Comparison of ENCODE assay signal across 8 cellular contexts in genomic region chr2:176553685-176554106, GRCh38.
A peak's percentile ranks its signal among the peaks of the same experiment; 100 is the strongest.
DNase-seq lines count a peak whose midpoint lies in the region; ATAC-seq, FAIRE-seq and TF ChIP-seq lines count a peak whose summit lies in the region.

No MANE protein-coding gene starts in this region.

- ATAC-seq in stimulated activated naive CD8-positive, alpha-beta T cell treated with anti-CD3 and anti-CD28 coated beads, Interleukin-15, amount 100 ng/mL, for 72 hours, result peak; percentile 78
- no peak for ATAC-seq in GM21576 (IDR thresholded peaks at IDR 0.05; ENCODE audit: unreplicated experiment)

- H3K4me3 Mint-ChIP-seq in activated CD4-positive, alpha-beta memory T cell treated with anti-CD3 and anti-CD28 coated beads, Interleukin-2, amount 10 ng/mL, durations not matched to agents 7 days and 5 days, result peak overlapping the region; percentile 48
- H3K4me3 Mint-ChIP-seq in stimulated activated naive CD8-positive, alpha-beta T cell treated with anti-CD3 and anti-CD28 coated beads, Interleukin-15, amount 100 ng/mL, for 72 hours, result peak overlapping the region; percentile 79 to 93

- CTCF ChIA-PET in activated CD4-positive, alpha-beta memory T cell treated with anti-CD3 and anti-CD28 coated beads, Interleukin-2, amount 10 ng/mL, durations not matched to agents 7 days and 5 days (lab: Charles Lee), result interaction anchor here (0.7 to 2.0 kb wide), 29 partner anchors 7 to 427 kb away, joined by 3 to 18 read pairs (median 6); no protein-coding TSS in a partner anchor

- peaks cover 75% of the 10 kb centered on the region for H3K27me3 ChIP-seq in mononuclear cell (ENCODE audit: insufficient read depth, low read length)

- peaks cover 12% of the 10 kb centered on the region for H3K4me1 Mint-ChIP-seq in activated CD4-positive, alpha-beta memory T cell treated with anti-CD3 and anti-CD28 coated beads, Interleukin-2, amount 10 ng/mL, durations not matched to agents 7 days and 5 days
- peaks cover 13% of the 10 kb centered on the region for H3K4me1 Mint-ChIP-seq in stimulated activated naive CD8-positive, alpha-beta T cell treated with anti-CD3 and anti-CD28 coated beads, Interleukin-15, amount 100 ng/mL, for 72 hours

- H3K36me3 Mint-ChIP-seq in activated CD4-positive, alpha-beta memory T cell treated with anti-CD3 and anti-CD28 coated beads, Interleukin-2, amount 10 ng/mL, durations not matched to agents 7 days and 5 days (ENCODE audit: low read depth), result no peaks in the 10 kb centered on the region

- POLR2A ChIA-PET in activated CD4-positive, alpha-beta memory T cell treated with anti-CD3 and anti-CD28 coated beads, Interleukin-2, amount 10 ng/mL, durations not matched to agents 7 days and 5 days (lab: Charles Lee), result interaction anchor here (1.1 kb wide), 1 partner anchor 9 kb away, joined by 3 read pairs; no protein-coding TSS in a partner anchor

- no peaks in the 10 kb centered on the region for H3K9me3 ChIP-seq in mononuclear cell (ENCODE audit: low read depth, low read length)

- DNase-seq in GM20000 (ENCODE audit: low spot score) (peak; percentile 16), NCI-H2196 treated with DMSO at 0.1 percent for 48 hours (lab: John Stamatoyannopoulos, UW; ENCODE audit: unreplicated experiment) (peak; percentile 68), epithelial cell of prostate (ENCODE audit: low read depth, low spot score) (no peak), D721Med (ENCODE audit: insufficient read length, low spot score) (no peak)
- DNase-seq in activated CD4-positive, alpha-beta memory T cell treated with anti-CD3 and anti-CD28 coated beads, Interleukin-2, amount 10 ng/mL, durations not matched to agents 7 days and 5 days, result peak; percentile 19
- peak; percentile 20 to 24 for DNase-seq in stimulated activated naive CD8-positive, alpha-beta T cell treated with anti-CD3 and anti-CD28 coated beads, Interleukin-15, amount 100 ng/mL, for 72 hours

- TF ChIP-seq CTCF in GM20000 (IDR thresholded peaks at IDR 0.05; ENCODE audit: extremely low read depth, missing control alignments), result no peak
- no peak for TF ChIP-seq CTCF in D721Med (IDR thresholded peaks at IDR 0.05; ENCODE audit: insufficient read depth, missing control alignments)

- peaks cover 10% of the 10 kb centered on the region for H3K4me1 ChIP-seq in mononuclear cell (ENCODE audit: insufficient read depth, low read length)

- no peaks in the 10 kb centered on the region for H3K9me3 Mint-ChIP-seq in activated CD4-positive, alpha-beta memory T cell treated with anti-CD3 and anti-CD28 coated beads, Interleukin-2, amount 10 ng/mL, durations not matched to agents 7 days and 5 days
- H3K9me3 Mint-ChIP-seq in stimulated activated naive CD8-positive, alpha-beta T cell treated with anti-CD3 and anti-CD28 coated beads, Interleukin-15, amount 100 ng/mL, for 72 hours, result no peaks in the 10 kb centered on the region

- H3K27ac ChIP-seq in epithelial cell of prostate, result peak overlapping the region; percentile 41

- H3K27me3 Mint-ChIP-seq in activated CD4-positive, alpha-beta memory T cell treated with anti-CD3 and anti-CD28 coated beads, Interleukin-2, amount 10 ng/mL, durations not matched to agents 7 days and 5 days, result peaks cover 45% of the 10 kb centered on the region
- peaks cover 37% of the 10 kb centered on the region for H3K27me3 Mint-ChIP-seq in stimulated activated naive CD8-positive, alpha-beta T cell treated with anti-CD3 and anti-CD28 coated beads, Interleukin-15, amount 100 ng/mL, for 72 hours

- peak overlapping the region; percentile 22 for H3K4me3 ChIP-seq in mononuclear cell (ENCODE audit: low read length)

- FAIRE-seq in D721Med (lab: Jason Lieb, UNC), result no peak

- H3K27ac Mint-ChIP-seq in activated CD4-positive, alpha-beta memory T cell treated with anti-CD3 and anti-CD28 coated beads, Interleukin-2, amount 10 ng/mL, durations not matched to agents 7 days and 5 days, result no peak overlapping the region
- peak overlapping the region in 1 of 2 donors; percentile 53 for H3K27ac Mint-ChIP-seq in stimulated activated naive CD8-positive, alpha-beta T cell treated with anti-CD3 and anti-CD28 coated beads, Interleukin-15, amount 100 ng/mL, for 72 hours

Comparison
In these comparisons a context has a peak if more than half of its experiments do, and no peak if none do; other contexts are left out.
1. DNase-seq: peak in GM20000 (single experiment), NCI-H2196 treated with DMSO at 0.1 percent for 48 hours (single experiment), activated CD4-positive, alpha-beta memory T cell treated with anti-CD3 and anti-CD28 coated beads, Interleukin-2, amount 10 ng/mL, durations not matched to agents 7 days and 5 days (single experiment) and stimulated activated naive CD8-positive, alpha-beta T cell treated with anti-CD3 and anti-CD28 coated beads, Interleukin-15, amount 100 ng/mL, for 72 hours (2 of 2); none in epithelial cell of prostate (single experiment) and D721Med (single experiment).